9 cellular contexts compared by ENCODE assay signal in genomic region chr9:95494022-95494415, GRCh38. TPM values are rescaled to one million over a fixed set of nuclear protein-coding genes. Genes with fewer than 3 reads are reported as not detected.
DNase-seq lines count a peak whose midpoint lies in the region; ATAC-seq and TF ChIP-seq lines count a peak whose summit lies in the region.
"Had no signal": no experiment of that assay in that cellular context is flagged by ENCODE, and none has a peak within 500 bp of the region (broad histone marks: within the 10 kb centered on the region; RNA-seq: fewer than 3 reads in every experiment).

No MANE protein-coding gene starts in this region.

- ATAC-seq in HG03342 (IDR thresholded peaks at IDR 0.05; ENCODE audit: unreplicated experiment): peak; percentile 13
- ATAC-seq in PC-3: peak; percentile 83
- ATAC-seq in GM21423 (IDR thresholded peaks at IDR 0.05; ENCODE audit: unreplicated experiment): no peak

- TF ChIP-seq EP300 in stomach (IDR thresholded peaks at IDR 0.05): no peak

- POLR2A ChIA-PET in PC-3 (lab: Charles Lee; ENCODE audit: unreplicated experiment): no interaction called here

- H3K4me3 ChIP-seq in PC-3 (ENCODE audit: low read length) (peak overlapping the region; percentile 59), duodenal mucosa (ENCODE audit: low read depth in 1 of 2, low read length in 2 of 2) (peak overlapping the region; percentile 54 to 60), stomach (peak overlapping the region in 1 of 4 donors; percentile 30), ascending aorta (no peak overlapping the region)
- H3K4me3 ChIP-seq: adrenal gland had no signal

- CTCF ChIA-PET in PC-3 (lab: Charles Lee): interaction anchor here (0.8 kb wide), 1 partner anchor 277 kb away, joined by 5 read pairs; no protein-coding TSS in a partner anchor

- H3K4me2 ChIP-seq in PC-3 (ENCODE audit: low read length): peak overlapping the region; percentile 86

- H3K27ac ChIP-seq in PC-3 (ENCODE audit: low read length) (peak overlapping the region; percentile 61), duodenal mucosa (ENCODE audit: low read depth, low read length) (peak overlapping the region; percentile 32), stomach (peak overlapping the region; percentile 5 to 79 (median 70)), ascending aorta (no peak overlapping the region)

- 79 to 95% (median 85%) methylated on average over 25 to 26 of the region's 26 CpGs for WGBS in stomach, 5 donors

- no peaks in the 10 kb centered on the region for H4K20me1 ChIP-seq in PC-3 (ENCODE audit: low read length)

- intact Hi-C loops in PC-3 (cut with micrococcal nuclease) (no loop called here), stomach (cut with DNase I; ENCODE audit: low total_unique reads) (no loop called here), ascending aorta (cut with DNase I) (no loop called here)

- H3K9ac ChIP-seq in PC-3 (ENCODE audit: low read length): peak overlapping the region; percentile 49
- no peak overlapping the region for H3K9ac ChIP-seq in duodenal mucosa (ENCODE audit: low read depth in 1 of 2, low read length in 2 of 2)

- no TSS peak for BruUV-seq in PC-3 (replicated peaks; lab: Mats Ljungman, UMichigan)

- peak overlapping the region; percentile 89 for H2AFZ ChIP-seq in PC-3 (ENCODE audit: low read length)

- peaks cover 17% of the 10 kb centered on the region for H3K4me1 ChIP-seq in PC-3 (ENCODE audit: insufficient read depth, low read length)
- H3K4me1 ChIP-seq in duodenal mucosa (ENCODE audit: control insufficient read depth in 1 of 2, insufficient read depth in 2 of 2, low read length in 2 of 2): peaks cover 23 to 30% of the 10 kb centered on the region in 2 donors
- H3K4me1 ChIP-seq in stomach: peaks cover 20 to 78% (median 27%) of the 10 kb centered on the region in 4 donors
- H3K4me1 ChIP-seq in ascending aorta: peaks cover 0 to 10% of the 10 kb centered on the region in 2 donors
- H3K4me1 ChIP-seq: adrenal gland had no signal

- TF ChIP-seq CTCF in PC-3 (conservative IDR thresholded peaks at IDR 0.05; ENCODE audit: low read depth, low read length) (no peak), stomach (IDR thresholded peaks at IDR 0.05) (no peak), ascending aorta (IDR thresholded peaks at IDR 0.05) (no peak)

- no peaks in the 10 kb centered on the region for H3K79me2 ChIP-seq in PC-3 (ENCODE audit: low read length)

- no peaks in the 10 kb centered on the region for H3K36me3 ChIP-seq in PC-3 (ENCODE audit: low read depth, low read length)
- H3K36me3 ChIP-seq in duodenal mucosa (ENCODE audit: control insufficient read depth in 1 of 2, insufficient read depth in 2 of 2, low read length in 2 of 2): peaks cover 0 to 6% of the 10 kb centered on the region in 2 donors
- peaks cover 0 to 8% (median 6%) of the 10 kb centered on the region in 4 donors for H3K36me3 ChIP-seq in stomach
- peaks cover 3 to 4% of the 10 kb centered on the region in 2 donors for H3K36me3 ChIP-seq in ascending aorta
- H3K36me3 ChIP-seq: adrenal gland had no signal

- no peaks in the 10 kb centered on the region for H3K9me2 ChIP-seq in PC-3 (replicated peaks; ENCODE audit: low read length)

- H3K27me3 ChIP-seq in PC-3 (ENCODE audit: low read length): no peaks in the 10 kb centered on the region
- H3K27me3 ChIP-seq in duodenal mucosa (ENCODE audit: control insufficient read depth in 1 of 2, insufficient read depth in 2 of 2, low read length in 2 of 2): no peaks in the 10 kb centered on the region
- no peaks in the 10 kb centered on the region for H3K27me3 ChIP-seq in stomach
- no peaks in the 10 kb centered on the region for H3K27me3 ChIP-seq in ascending aorta
- H3K27me3 ChIP-seq: adrenal gland had no signal

- TF ChIP-seq POLR2A in stomach (IDR thresholded peaks at IDR 0.05): no peak

- DNase-seq in DMS153 treated with DMSO at 0.1 percent for 48 hours (lab: John Stamatoyannopoulos, UW; ENCODE audit: unreplicated experiment) (peak; percentile 90), PC-3 (peak; percentile 66), stomach (no peak), dermis blood vessel endothelial cell (no peak), ascending aorta (ENCODE audit: low spot score in 2 of 2) (no peak)

- no peaks in the 10 kb centered on the region for H3F3A ChIP-seq in PC-3 (ENCODE audit: low read length, unreplicated experiment)

- H3K9me3 ChIP-seq in PC-3 (ENCODE audit: low read length) (no peaks in the 10 kb centered on the region), duodenal mucosa (ENCODE audit: control insufficient read depth in 1 of 2, low read length in 2 of 2) (no peaks in the 10 kb centered on the region), stomach (no peaks in the 10 kb centered on the region), ascending aorta (no peaks in the 10 kb centered on the region)
- H3K9me3 ChIP-seq: adrenal gland had no signal

RNA-seq across cellular contexts. Expression of gene PTCH1, which starts 22.8 kb away (rescaled TPM):
- total RNA-seq in PC-3 (2014; rRNA removed): 0.77 and 2.1 TPM in 2 replicates
- total RNA-seq in stomach: 10 to 100 TPM; 20.6 to 53.3 (median 28.0) TPM
- polyA plus RNA-seq in stomach: 1 to 10 TPM; 3.9 to 9.3 (median 8.6) TPM
- total RNA-seq in dermis blood vessel endothelial cell: 3.4 and 6.9 TPM in 2 replicates
- total RNA-seq in ascending aorta: 25.2 TPM

Comparison
In these comparisons a context has a peak if more than half of its experiments do, and no peak if none do; other contexts are left out.
1. DNase-seq: peak in DMS153 treated with DMSO at 0.1 percent for 48 hours (single experiment) and PC-3 (single experiment); none in stomach (single experiment), dermis blood vessel endothelial cell (single experiment) and ascending aorta (0 of 2).
2. H3K27ac ChIP-seq: peak in PC-3 (single experiment), duodenal mucosa (single experiment) and stomach (5 of 5); none in ascending aorta (0 of 2).
3. H3K4me3 ChIP-seq: peak in PC-3 (single experiment) and duodenal mucosa (2 of 2); none in ascending aorta (0 of 2).